Comparison of ENCODE assay signal across 15 cellular contexts in genomic region chr12:18683603-18684002, GRCh38. TPM values are rescaled to one million over a fixed set of nuclear protein-coding genes. Genes with fewer than 3 reads are reported as not detected.
DNase-seq lines count a peak whose midpoint lies in the region; ATAC-seq, FAIRE-seq and TF ChIP-seq lines count a peak whose summit lies in the region.
"Had no signal": no experiment of that assay in that cellular context is flagged by ENCODE, and none has a peak within 500 bp of the region (broad histone marks: within the 10 kb centered on the region; RNA-seq: fewer than 3 reads in every experiment).

No MANE protein-coding gene starts in this region.

- H2AFZ ChIP-seq in ACC112 (ENCODE audit: low read length, unreplicated experiment) (no peak overlapping the region), astrocyte (ENCODE audit: low read depth, low read length) (no peak overlapping the region)

- H3K27ac ChIP-seq in ACC112 (ENCODE audit: low read depth, low read length): peak overlapping the region; percentile 77
- H3K27ac ChIP-seq in astrocyte (ENCODE audit: low read depth, low read length): no peak overlapping the region
- no peak overlapping the region for H3K27ac ChIP-seq in foreskin keratinocyte
- no peak overlapping the region for H3K27ac ChIP-seq in tibial artery
- H3K27ac ChIP-seq: suprapubic skin had no signal

- H3K4me1 ChIP-seq in ACC112 (ENCODE audit: control insufficient read depth, insufficient read depth, low read length, unreplicated experiment): peaks cover 11% of the 10 kb centered on the region
- no peaks in the 10 kb centered on the region for H3K4me1 ChIP-seq in astrocyte (ENCODE audit: insufficient read depth, low read length)
- H3K4me1 ChIP-seq in foreskin keratinocyte: peaks cover 10% of the 10 kb centered on the region
- H3K4me1 ChIP-seq in tibial artery: no peaks in the 10 kb centered on the region
- H3K4me1 ChIP-seq: suprapubic skin had no signal

- ATAC-seq in foreskin keratinocyte: peak; percentile 100
- ATAC-seq: activated T-cell treated with anti-CD3 and anti-CD28 coated beads, Interleukin-2, amount 50 U/mL, for 4 hours had no signal

- intact Hi-C loops in tibial artery (cut with DNase I; ENCODE audit: low total_unique reads): no loop called here

- FAIRE-seq in astrocyte (lab: Jason Lieb, UNC): no peak

- H3K4me3 Mint-ChIP-seq in astrocyte (ENCODE audit: unreplicated experiment): no peak overlapping the region
- H3K4me3 Mint-ChIP-seq: activated T-cell treated with anti-CD3 and anti-CD28 coated beads, Interleukin-2, amount 50 U/mL, for 4 hours; nephron had no signal

- H3K79me2 ChIP-seq in ACC112 (ENCODE audit: control insufficient read depth, insufficient read depth, low read length, unreplicated experiment): no peaks in the 10 kb centered on the region
- no peaks in the 10 kb centered on the region for H3K79me2 ChIP-seq in astrocyte (ENCODE audit: insufficient read depth, low read length)

- peaks cover 3% of the 10 kb centered on the region for H3K4me1 Mint-ChIP-seq in astrocyte (ENCODE audit: low read depth, unreplicated experiment)
- H3K4me1 Mint-ChIP-seq: nephron had no signal

- DNase-seq in HPDE6-E6E7 (ENCODE audit: extremely low spot score) (peak; percentile 38), astrocyte (ENCODE audit: low read depth) (peak; percentile 23), foreskin keratinocyte (peak; percentile 75 to 89), pons (ENCODE audit: low spot score) (no peak), NCI-H1417 treated with DMSO at 0.1 percent for 48 hours (lab: John Stamatoyannopoulos, UW) (no peak), tibial artery (no peak), NCI-H446 treated with DMSO at 0.1 percent for 48 hours (lab: John Stamatoyannopoulos, UW) (no peak)
- DNase-seq: activated T-cell treated with anti-CD3 and anti-CD28 coated beads, Interleukin-2, amount 50 U/mL, for 4 hours; COR-L47; retina had no signal

- TF ChIP-seq CTCF in astrocyte (IDR thresholded peaks at IDR 0.05; ENCODE audit: insufficient read depth, low read depth, low read length) (no peak), foreskin keratinocyte (conservative IDR thresholded peaks at IDR 0.05) (no peak), tibial artery (IDR thresholded peaks at IDR 0.05) (no peak)

- no peak overlapping the region for H3K4me2 ChIP-seq in astrocyte (ENCODE audit: low read length)

- no peak overlapping the region for H3K9ac ChIP-seq in astrocyte (ENCODE audit: low read length)

- no peaks in the 10 kb centered on the region for H3K9me3 Mint-ChIP-seq in astrocyte (ENCODE audit: unreplicated experiment)
- H3K9me3 Mint-ChIP-seq: activated T-cell treated with anti-CD3 and anti-CD28 coated beads, Interleukin-2, amount 50 U/mL, for 4 hours; nephron had no signal

- no peaks in the 10 kb centered on the region for H3K27me3 Mint-ChIP-seq in astrocyte (ENCODE audit: low read depth, unreplicated experiment)

- H3K27ac Mint-ChIP-seq in astrocyte (ENCODE audit: unreplicated experiment): no peak overlapping the region
- H3K27ac Mint-ChIP-seq: nephron had no signal

- H3K36me3 ChIP-seq in ACC112 (ENCODE audit: insufficient read depth, low read length): no peaks in the 10 kb centered on the region
- no peaks in the 10 kb centered on the region for H3K36me3 ChIP-seq in astrocyte (ENCODE audit: insufficient read depth, low read length)
- no peaks in the 10 kb centered on the region for H3K36me3 ChIP-seq in tibial artery
- H3K36me3 ChIP-seq: suprapubic skin had no signal

- H3K4me3 ChIP-seq in ACC112 (ENCODE audit: low read depth, low read length) (no peak overlapping the region), astrocyte (ENCODE audit: insufficient read depth, low read depth, low read length) (no peak overlapping the region), tibial artery (no peak overlapping the region)
- H3K4me3 ChIP-seq: lung, suprapubic skin had no signal

- no peaks in the 10 kb centered on the region for H3K36me3 Mint-ChIP-seq in astrocyte (ENCODE audit: low read depth, unreplicated experiment)

- H3K9me3 ChIP-seq in astrocyte (ENCODE audit: insufficient read depth, low read depth, low read length): no peaks in the 10 kb centered on the region
- no peaks in the 10 kb centered on the region for H3K9me3 ChIP-seq in tibial artery
- H3K9me3 ChIP-seq: suprapubic skin had no signal

- no peaks in the 10 kb centered on the region for H4K20me1 ChIP-seq in astrocyte (ENCODE audit: insufficient read depth, low read length)

- H3K27me3 ChIP-seq in ACC112 (ENCODE audit: insufficient read depth, low read length): no peaks in the 10 kb centered on the region
- H3K27me3 ChIP-seq in astrocyte (ENCODE audit: insufficient read depth, low read length): no peaks in the 10 kb centered on the region
- no peaks in the 10 kb centered on the region for H3K27me3 ChIP-seq in foreskin keratinocyte
- no peaks in the 10 kb centered on the region for H3K27me3 ChIP-seq in tibial artery
- H3K27me3 ChIP-seq: suprapubic skin had no signal

RNA-seq across cellular contexts. Expression of gene PLCZ1, which starts 54.2 kb away (rescaled TPM):
- not detected in 2 replicates for total RNA-seq in astrocyte
- not detected in 2 replicates for total RNA-seq in foreskin keratinocyte
- not detected in 2 replicates for polyA plus RNA-seq in foreskin keratinocyte
- total RNA-seq: activated T-cell treated with anti-CD3 and anti-CD28 coated beads, Interleukin-2, amount 50 U/mL, for 4 hours; epithelial cell of proximal tubule; lung; suprapubic skin had no signal
- polyA plus RNA-seq: lung had no signal

RNA-seq across cellular contexts. Expression of gene CAPZA3, which starts 54.3 kb away (rescaled TPM):
- not detected in 2 replicates for total RNA-seq in astrocyte
- not detected in 2 replicates for total RNA-seq in foreskin keratinocyte
- not detected in 2 replicates for polyA plus RNA-seq in foreskin keratinocyte
- total RNA-seq: activated T-cell treated with anti-CD3 and anti-CD28 coated beads, Interleukin-2, amount 50 U/mL, for 4 hours; epithelial cell of proximal tubule; lung had no signal
- polyA plus RNA-seq: lung had no signal

Comparison
In these comparisons a context has a peak if more than half of its experiments do, and no peak if none do; other contexts are left out.
1. DNase-seq: peak in HPDE6-E6E7 (single experiment), astrocyte (single experiment) and foreskin keratinocyte (2 of 2); none in pons (single experiment), NCI-H1417 treated with DMSO at 0.1 percent for 48 hours (single experiment), tibial artery (0 of 2) and NCI-H446 treated with DMSO at 0.1 percent for 48 hours (single experiment).